In the genomic region with DNA sequence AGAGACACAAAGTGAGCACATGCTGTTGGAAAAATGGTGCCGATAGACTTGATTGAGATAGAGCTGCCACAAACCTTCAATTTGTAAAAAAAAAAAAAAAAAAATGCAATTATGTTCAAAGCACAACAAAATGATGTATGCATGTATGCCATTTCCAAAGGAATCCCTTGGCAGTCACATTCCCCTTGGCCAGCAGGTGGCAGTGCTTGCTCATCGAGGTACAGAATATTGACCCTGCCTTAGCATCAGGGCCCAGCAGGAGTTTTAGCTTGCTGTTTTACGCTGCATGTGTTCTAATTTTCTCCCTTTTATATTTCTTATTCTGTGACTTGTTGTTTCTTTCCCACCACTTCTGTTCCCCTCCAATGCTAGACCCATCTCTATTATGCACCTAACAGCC, we compare ENCODE assay signal across 8 cellular contexts. TPM values are rescaled to one million over a fixed set of nuclear protein-coding genes. Genes with fewer than 3 reads are reported as not detected.
A peak's percentile ranks its signal among the peaks of the same experiment; 100 is the strongest.
DNase-seq lines count a peak whose midpoint lies in the region; ATAC-seq and TF ChIP-seq lines count a peak whose summit lies in the region.

No MANE protein-coding gene starts in this region.

- peak; percentile 42 for ATAC-seq in GM21367 (IDR thresholded peaks at IDR 0.05; ENCODE audit: unreplicated experiment)
- peak; percentile 50 to 68 for ATAC-seq in activated T-cell treated with anti-CD3 and anti-CD28 coated beads, Interleukin-2, amount 50 U/mL, for 4 hours

- H3K4me3 ChIP-seq in fibroblast of lung (replicated peaks in 1 of 4; ENCODE audit: control extremely low read depth in 1 of 4, insufficient read depth in 1 of 4, low read depth in 3 of 4, low read length in 4 of 4), result no peak overlapping the region
- no peak overlapping the region for H3K4me3 ChIP-seq in neural progenitor cell

- no peak overlapping the region for H3K9ac ChIP-seq in fibroblast of lung (ENCODE audit: insufficient read depth, low read length)
- no peak overlapping the region for H3K9ac ChIP-seq in neural progenitor cell

- no peaks in the 10 kb centered on the region for H3K27me3 Mint-ChIP-seq in activated T-cell treated with anti-CD3 and anti-CD28 coated beads, Interleukin-2, amount 50 U/mL, for 4 hours (ENCODE audit: low read depth)
- no peaks in the 10 kb centered on the region for H3K27me3 Mint-ChIP-seq in neural progenitor cell (ENCODE audit: insufficient read depth, low read depth)

- peak; percentile 70 for DNase-seq in COLO668 (lab: John Stamatoyannopoulos, UW; ENCODE audit: unreplicated experiment)
- DNase-seq in HuH-7.5 (ENCODE audit: low spot score), result peak; percentile 13
- peak; percentile 11 for DNase-seq in OCI-M2 (lab: John Stamatoyannopoulos, UW; ENCODE audit: unreplicated experiment)
- peak; percentile 77 for DNase-seq in activated T-cell treated with anti-CD3 and anti-CD28 coated beads, Interleukin-2, amount 50 U/mL, for 4 hours
- peak; percentile 47 to 70 for DNase-seq in fibroblast of lung (ENCODE audit: low read depth in 2 of 2)
- peak; percentile 71 for DNase-seq in neural progenitor cell (ENCODE audit: low spot score)
- peak; percentile 32 for DNase-seq in stromal cell of bone marrow (ENCODE audit: low read depth)

- H3K4me2 ChIP-seq in fibroblast of lung (ENCODE audit: extremely low read depth, insufficient read depth, low read length), result no peak overlapping the region
- no peak overlapping the region for H3K4me2 ChIP-seq in neural progenitor cell

- H3F3A ChIP-seq in neural progenitor cell (ENCODE audit: low read depth), result no peaks in the 10 kb centered on the region

- H3K79me2 ChIP-seq in fibroblast of lung (ENCODE audit: control insufficient read depth, insufficient read depth, low read length) (no peaks in the 10 kb centered on the region), neural progenitor cell (ENCODE audit: low read depth) (no peaks in the 10 kb centered on the region)

- no peak overlapping the region for H3K27ac ChIP-seq in fibroblast of lung (ENCODE audit: insufficient read depth, low read length)
- H3K27ac ChIP-seq in neural progenitor cell, result no peak overlapping the region

- H4K20me1 ChIP-seq in fibroblast of lung (ENCODE audit: control insufficient read depth, extremely low read depth, insufficient read depth, low read length), result no peaks in the 10 kb centered on the region
- H4K20me1 ChIP-seq in neural progenitor cell (ENCODE audit: low read depth), result no peaks in the 10 kb centered on the region

- H3K27me3 ChIP-seq in fibroblast of lung (ENCODE audit: control insufficient read depth, insufficient read depth, low read length) (no peaks in the 10 kb centered on the region), neural progenitor cell (no peaks in the 10 kb centered on the region)

- H2AFZ ChIP-seq in fibroblast of lung (ENCODE audit: low read length) (no peak overlapping the region), neural progenitor cell (replicated peaks) (no peak overlapping the region)

- H3K9me3 ChIP-seq in fibroblast of lung (ENCODE audit: control insufficient read depth, insufficient read depth, low read depth, low read length) (no peaks in the 10 kb centered on the region), neural progenitor cell (ENCODE audit: low read depth) (no peaks in the 10 kb centered on the region)

- no peak overlapping the region for H3K27ac Mint-ChIP-seq in neural progenitor cell

- H3K4me3 Mint-ChIP-seq in activated T-cell treated with anti-CD3 and anti-CD28 coated beads, Interleukin-2, amount 50 U/mL, for 4 hours, result no peak overlapping the region
- H3K4me3 Mint-ChIP-seq in neural progenitor cell, result no peak overlapping the region

- H3K36me3 Mint-ChIP-seq in activated T-cell treated with anti-CD3 and anti-CD28 coated beads, Interleukin-2, amount 50 U/mL, for 4 hours (ENCODE audit: insufficient read depth), result no peaks in the 10 kb centered on the region
- H3K36me3 Mint-ChIP-seq in neural progenitor cell, result no peaks in the 10 kb centered on the region

- peak; percentile 71 to 75 for TF ChIP-seq CTCF in fibroblast of lung (conservative IDR thresholded peaks at IDR 0.05 in 1 of 2, IDR thresholded peaks at IDR 0.05 in 1 of 2; ENCODE audit: low read depth in 1 of 2, low read length in 2 of 2)
- TF ChIP-seq CTCF in neural progenitor cell (IDR thresholded peaks at IDR 0.05), result peak; percentile 74

- H3K9me3 Mint-ChIP-seq in activated T-cell treated with anti-CD3 and anti-CD28 coated beads, Interleukin-2, amount 50 U/mL, for 4 hours, result no peaks in the 10 kb centered on the region
- H3K9me3 Mint-ChIP-seq in neural progenitor cell, result no peaks in the 10 kb centered on the region

- H3K36me3 ChIP-seq in fibroblast of lung (ENCODE audit: control insufficient read depth, insufficient read depth, low read length) (no peaks in the 10 kb centered on the region), neural progenitor cell (no peaks in the 10 kb centered on the region)

- H3K4me1 Mint-ChIP-seq in activated T-cell treated with anti-CD3 and anti-CD28 coated beads, Interleukin-2, amount 50 U/mL, for 4 hours (ENCODE audit: low read depth), result peaks cover 16% of the 10 kb centered on the region
- peaks cover 2% of the 10 kb centered on the region for H3K4me1 Mint-ChIP-seq in neural progenitor cell

- H3K4me1 ChIP-seq in fibroblast of lung (ENCODE audit: control insufficient read depth, extremely low read depth, insufficient read depth, low read length) (no peaks in the 10 kb centered on the region), neural progenitor cell (no peaks in the 10 kb centered on the region)

RNA-seq across cellular contexts. Expression of a gene that starts 34.5 kb away (rescaled TPM):
- total RNA-seq in activated T-cell treated with anti-CD3 and anti-CD28 coated beads, Interleukin-2, amount 50 U/mL, for 4 hours, result 1 to 10 TPM; 1.1 to 3.5 (median 1.2) TPM
- total RNA-seq in fibroblast of lung (under 0.01 TPM in 2 replicates), neural progenitor cell (ENCODE audit: low replicate concordance) (0.28 TPM in 1 of 2 replicates, not detected in the other)
- polyA plus RNA-seq in fibroblast of lung, result not detected in 2 replicates
- polyA plus RNA-seq in fibroblast of lung (2012), result not detected in 2 replicates
- polyA minus RNA-seq in fibroblast of lung (ENCODE audit: low replicate concordance), result not detected in 2 replicates

RNA-seq across cellular contexts. Expression of a gene that starts 59.8 kb away (rescaled TPM):
- under 1 TPM; 0.05 to 0.16 (median 0.10) TPM for total RNA-seq in activated T-cell treated with anti-CD3 and anti-CD28 coated beads, Interleukin-2, amount 50 U/mL, for 4 hours
- total RNA-seq in fibroblast of lung (0.17 and 0.26 TPM in 2 replicates), neural progenitor cell (ENCODE audit: low replicate concordance) (1.0 and 1.3 TPM in 2 replicates)
- 0.03 and 0.08 TPM in 2 replicates for polyA plus RNA-seq in fibroblast of lung
- 0.02 and 0.05 TPM in 2 replicates for polyA plus RNA-seq in fibroblast of lung (2012)
- polyA minus RNA-seq in fibroblast of lung (ENCODE audit: low replicate concordance), result 0.16 and 0.26 TPM in 2 replicates

Comparison
In these comparisons a context has a peak if more than half of its experiments do, and no peak if none do; other contexts are left out.
1. DNase-seq: peak in every context shown above with its lines; median percentile 77 in activated T-cell treated with anti-CD3 and anti-CD28 coated beads, Interleukin-2, amount 50 U/mL, for 4 hours; 71 in neural progenitor cell; 70 in COLO668; 58 in fibroblast of lung; 32 in stromal cell of bone marrow; 13 in HuH-7.5; 11 in OCI-M2.